Comparison of ENCODE assay signal across 10 cellular contexts in genomic region chr2:241843321-241844065, GRCh38. TPM values are rescaled to one million over a fixed set of nuclear protein-coding genes. Genes with fewer than 3 reads are reported as not detected.
DNase-seq lines count a peak whose midpoint lies in the region; ATAC-seq and TF ChIP-seq lines count a peak whose summit lies in the region.
"Had no signal": no experiment of that assay in that cellular context is flagged by ENCODE, and none has a peak within 500 bp of the region (broad histone marks: within the 10 kb centered on the region; RNA-seq: fewer than 3 reads in every experiment).

No MANE protein-coding gene starts in this region.

- H3K36me3 ChIP-seq in left lung, result no peaks in the 10 kb centered on the region

- TF ChIP-seq CTCF in left lung (IDR thresholded peaks at IDR 0.05), result no peak
- TF ChIP-seq CTCF in type B pancreatic cell (conservative IDR thresholded peaks at IDR 0.05), result no peak

- peaks cover 11% of the 10 kb centered on the region for H3K27me3 Mint-ChIP-seq in activated CD4-positive, alpha-beta T cell treated with anti-CD3 and anti-CD28 coated beads, Interleukin-2, amount 10 ng/mL, durations not matched to agents 7 days and 5 days
- H3K27me3 Mint-ChIP-seq in activated CD4-positive, alpha-beta memory T cell treated with anti-CD3 and anti-CD28 coated beads, Interleukin-2, amount 10 ng/mL, durations not matched to agents 7 days and 5 days, result peaks cover 39% of the 10 kb centered on the region
- peaks cover 24% of the 10 kb centered on the region for H3K27me3 Mint-ChIP-seq in type B pancreatic cell

- H3K9me3 ChIP-seq in left lung, result no peaks in the 10 kb centered on the region

- peak overlapping the region in 1 of 2 donors; percentile 50 for H3K27ac ChIP-seq in left lung

- no peaks in the 10 kb centered on the region for H3K36me3 Mint-ChIP-seq in activated CD4-positive, alpha-beta T cell treated with anti-CD3 and anti-CD28 coated beads, Interleukin-2, amount 10 ng/mL, durations not matched to agents 7 days and 5 days (ENCODE audit: low read depth)
- peaks cover 4% of the 10 kb centered on the region for H3K36me3 Mint-ChIP-seq in activated CD4-positive, alpha-beta memory T cell treated with anti-CD3 and anti-CD28 coated beads, Interleukin-2, amount 10 ng/mL, durations not matched to agents 7 days and 5 days (ENCODE audit: low read depth)
- no peaks in the 10 kb centered on the region for H3K36me3 Mint-ChIP-seq in type B pancreatic cell

- H3K4me3 Mint-ChIP-seq in activated CD4-positive, alpha-beta T cell treated with anti-CD3 and anti-CD28 coated beads, Interleukin-2, amount 10 ng/mL, durations not matched to agents 7 days and 5 days, result peak overlapping the region; percentile 37
- peak overlapping the region; percentile 59 for H3K4me3 Mint-ChIP-seq in activated CD4-positive, alpha-beta memory T cell treated with anti-CD3 and anti-CD28 coated beads, Interleukin-2, amount 10 ng/mL, durations not matched to agents 7 days and 5 days
- H3K4me3 Mint-ChIP-seq in type B pancreatic cell, result peak overlapping the region; percentile 41

- H3K4me1 ChIP-seq in left lung, result peaks cover 5 to 26% of the 10 kb centered on the region in 2 donors

- peak overlapping the region; percentile 75 for H3K27ac Mint-ChIP-seq in activated CD4-positive, alpha-beta T cell treated with anti-CD3 and anti-CD28 coated beads, Interleukin-2, amount 10 ng/mL, durations not matched to agents 7 days and 5 days
- H3K27ac Mint-ChIP-seq in activated CD4-positive, alpha-beta memory T cell treated with anti-CD3 and anti-CD28 coated beads, Interleukin-2, amount 10 ng/mL, durations not matched to agents 7 days and 5 days, result peak overlapping the region; percentile 32
- no peak overlapping the region for H3K27ac Mint-ChIP-seq in type B pancreatic cell

- intact Hi-C loops in left lung (cut with DNase I), result no loop called here

- peaks cover 33% of the 10 kb centered on the region for H3K4me1 Mint-ChIP-seq in activated CD4-positive, alpha-beta T cell treated with anti-CD3 and anti-CD28 coated beads, Interleukin-2, amount 10 ng/mL, durations not matched to agents 7 days and 5 days
- H3K4me1 Mint-ChIP-seq in activated CD4-positive, alpha-beta memory T cell treated with anti-CD3 and anti-CD28 coated beads, Interleukin-2, amount 10 ng/mL, durations not matched to agents 7 days and 5 days, result peaks cover 35% of the 10 kb centered on the region
- H3K4me1 Mint-ChIP-seq in type B pancreatic cell (ENCODE audit: unreplicated experiment), result peaks cover 13% of the 10 kb centered on the region

- peak overlapping the region in 1 of 2 donors; percentile 31 for H3K4me3 ChIP-seq in left lung

- CTCF ChIA-PET in activated CD4-positive, alpha-beta T cell treated with anti-CD3 and anti-CD28 coated beads, Interleukin-2, amount 10 ng/mL, durations not matched to agents 7 days and 5 days (lab: Charles Lee), result interaction anchor here (0.9 to 1.3 kb wide), 2 partner anchors 16 to 141 kb away, joined by 3 to 10 read pairs; partner anchors contain the start of gene ING5
- CTCF ChIA-PET in activated CD4-positive, alpha-beta memory T cell treated with anti-CD3 and anti-CD28 coated beads, Interleukin-2, amount 10 ng/mL, durations not matched to agents 7 days and 5 days (lab: Charles Lee), result interaction anchor here (0.6 to 1.3 kb wide), 5 partner anchors 13 to 801 kb away, joined by 3 to 5 read pairs (median 4); partner anchors contain the start of gene DTYMK

- POLR2A ChIA-PET in activated CD4-positive, alpha-beta T cell treated with anti-CD3 and anti-CD28 coated beads, Interleukin-2, amount 10 ng/mL, durations not matched to agents 7 days and 5 days (lab: Charles Lee), result no interaction called here
- POLR2A ChIA-PET in activated CD4-positive, alpha-beta memory T cell treated with anti-CD3 and anti-CD28 coated beads, Interleukin-2, amount 10 ng/mL, durations not matched to agents 7 days and 5 days (lab: Charles Lee), result interaction anchor here (0.7 to 3.3 kb wide), 7 partner anchors 16 to 157 kb away, joined by 3 to 26 read pairs (median 5); partner anchors contain the start of genes DTYMK, ING5 and PDCD1

- no peak for DNase-seq in activated CD4-positive, alpha-beta T cell treated with anti-CD3 and anti-CD28 coated beads, Interleukin-2, amount 10 ng/mL, durations not matched to agents 7 days and 5 days
- no peak for DNase-seq in activated CD4-positive, alpha-beta T cell treated with anti-CD3 and anti-CD28 coated beads for 4 hours
- peak; percentile 16 for DNase-seq in activated CD4-positive, alpha-beta memory T cell treated with anti-CD3 and anti-CD28 coated beads, Interleukin-2, amount 10 ng/mL, durations not matched to agents 7 days and 5 days
- DNase-seq in left lung (no peak), type B pancreatic cell (ENCODE audit: extremely low spot score, unreplicated experiment) (peak; percentile 67), NCI-H1105 treated with DMSO at 0.1 percent for 48 hours (lab: John Stamatoyannopoulos, UW) (no peak), NCI-H2107 (lab: John Stamatoyannopoulos, UW) (no peak)

- H3K27me3 ChIP-seq in left lung, result peaks cover 4 to 38% of the 10 kb centered on the region in 2 donors

- peak; percentile 8 for ATAC-seq in left lung
- no peak for ATAC-seq in HG03520 (IDR thresholded peaks at IDR 0.05; ENCODE audit: unreplicated experiment)

- H3K9me3 Mint-ChIP-seq in activated CD4-positive, alpha-beta T cell treated with anti-CD3 and anti-CD28 coated beads, Interleukin-2, amount 10 ng/mL, durations not matched to agents 7 days and 5 days, result no peaks in the 10 kb centered on the region
- no peaks in the 10 kb centered on the region for H3K9me3 Mint-ChIP-seq in activated CD4-positive, alpha-beta memory T cell treated with anti-CD3 and anti-CD28 coated beads, Interleukin-2, amount 10 ng/mL, durations not matched to agents 7 days and 5 days
- no peaks in the 10 kb centered on the region for H3K9me3 Mint-ChIP-seq in type B pancreatic cell

RNA-seq across cellular contexts. Expression of gene PDCD1, which starts 15.2 kb away (rescaled TPM):
- total RNA-seq in activated CD4-positive, alpha-beta T cell treated with anti-CD3 and anti-CD28 coated beads, Interleukin-2, amount 10 ng/mL, durations not matched to agents 7 days and 5 days, result 1 to 10 TPM; 4.7 to 4.9 TPM
- total RNA-seq in activated CD4-positive, alpha-beta memory T cell treated with anti-CD3 and anti-CD28 coated beads, Interleukin-2, amount 10 ng/mL, durations not matched to agents 7 days and 5 days, result 10 to 100 TPM; 17.2 to 17.9 TPM
- total RNA-seq in left lung, result 1 to 10 TPM; 1.1 TPM
- not detected in 2 replicates for total RNA-seq in type B pancreatic cell (ENCODE audit: low replicate concordance)
- total RNA-seq: cerebellum, HT1080 had no signal

RNA-seq across cellular contexts. Expression of gene RTP5, which starts 26.0 kb away (rescaled TPM):
- total RNA-seq in activated CD4-positive, alpha-beta T cell treated with anti-CD3 and anti-CD28 coated beads, Interleukin-2, amount 10 ng/mL, durations not matched to agents 7 days and 5 days, result not detected
- total RNA-seq in activated CD4-positive, alpha-beta memory T cell treated with anti-CD3 and anti-CD28 coated beads, Interleukin-2, amount 10 ng/mL, durations not matched to agents 7 days and 5 days, result under 1 TPM in 1 of 2 experiments, not detected in 1; 0.13 TPM
- total RNA-seq in left lung (under 1 TPM in 1 of 2 donors, not detected in 1; 0.10 TPM), type B pancreatic cell (ENCODE audit: low replicate concordance) (not detected in 2 replicates)
- total RNA-seq: HT1080 had no signal

RNA-seq across cellular contexts. Expression of gene NEU4, which starts 34.5 kb away (rescaled TPM):
- under 1 TPM in 1 of 2 experiments, not detected in 1; 0.37 TPM for total RNA-seq in activated CD4-positive, alpha-beta T cell treated with anti-CD3 and anti-CD28 coated beads, Interleukin-2, amount 10 ng/mL, durations not matched to agents 7 days and 5 days
- under 1 TPM; 0.38 to 0.43 TPM for total RNA-seq in activated CD4-positive, alpha-beta memory T cell treated with anti-CD3 and anti-CD28 coated beads, Interleukin-2, amount 10 ng/mL, durations not matched to agents 7 days and 5 days
- total RNA-seq in left lung, result under 1 TPM in 1 of 2 donors, not detected in 1; 0.24 TPM
- 0.19 and 0.51 TPM in 2 replicates for total RNA-seq in type B pancreatic cell (ENCODE audit: low replicate concordance)
- total RNA-seq: HT1080 had no signal

Comparison
In these comparisons a context has a peak if more than half of its experiments do, and no peak if none do; other contexts are left out.
1. DNase-seq: peak in activated CD4-positive, alpha-beta memory T cell treated with anti-CD3 and anti-CD28 coated beads, Interleukin-2, amount 10 ng/mL, durations not matched to agents 7 days and 5 days (single experiment) and type B pancreatic cell (single experiment); none in activated CD4-positive, alpha-beta T cell treated with anti-CD3 and anti-CD28 coated beads, Interleukin-2, amount 10 ng/mL, durations not matched to agents 7 days and 5 days (single experiment), activated CD4-positive, alpha-beta T cell treated with anti-CD3 and anti-CD28 coated beads for 4 hours (0 of 2), left lung (0 of 2), NCI-H1105 treated with DMSO at 0.1 percent for 48 hours (single experiment) and NCI-H2107 (single experiment).
2. Peak in every context shown above with its lines, with median percentiles within 50 percentile points of each other: H3K4me3 Mint-ChIP-seq.